Comparison of ENCODE assay signal across 22 cellular contexts in the genomic region with DNA sequence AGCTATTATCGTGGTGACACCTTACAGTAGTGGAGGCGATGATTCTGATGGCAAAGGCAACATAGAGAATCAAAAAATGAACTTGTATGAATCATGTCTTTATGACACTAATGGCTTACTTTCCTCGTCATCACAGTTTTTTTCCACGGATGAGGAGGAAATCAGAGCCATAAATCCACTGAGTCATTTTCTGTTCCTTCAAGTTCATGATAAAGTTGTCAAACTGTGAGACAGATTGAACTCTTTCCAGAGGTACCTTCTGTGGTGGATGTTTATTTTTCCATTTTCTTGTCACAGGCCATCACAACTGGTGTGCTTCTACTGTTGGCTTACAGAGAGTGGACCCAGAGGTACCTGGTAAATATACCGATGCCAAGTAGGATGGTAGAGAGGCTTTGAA. TPM values are rescaled to one million over a fixed set of nuclear protein-coding genes. Genes with fewer than 3 reads are reported as not detected.
DNase-seq lines count a peak whose midpoint lies in the region; ATAC-seq and TF ChIP-seq lines count a peak whose summit lies in the region.
"Had no signal": no experiment of that assay in that cellular context is flagged by ENCODE, and none has a peak within 500 bp of the region (broad histone marks: within the 10 kb centered on the region; RNA-seq: fewer than 3 reads in every experiment).

No MANE protein-coding gene starts in this region.

- H3K4me3 ChIP-seq in fibroblast of lung (replicated peaks in 1 of 4; ENCODE audit: control extremely low read depth in 1 of 4, insufficient read depth in 1 of 4, low read depth in 3 of 4, low read length in 4 of 4): no peak overlapping the region
- no peak overlapping the region for H3K4me3 ChIP-seq in osteoblast (ENCODE audit: insufficient read depth, low read length)
- H3K4me3 ChIP-seq: SJCRH30 had no signal

- H3K9ac ChIP-seq in fibroblast of lung (ENCODE audit: insufficient read depth, low read length): no peak overlapping the region
- H3K9ac ChIP-seq: parathyroid adenoma had no signal

- H3K27me3 ChIP-seq in fibroblast of lung (ENCODE audit: control insufficient read depth, insufficient read depth, low read length) (no peaks in the 10 kb centered on the region), osteoblast (ENCODE audit: insufficient read depth, low read length) (no peaks in the 10 kb centered on the region)
- H3K27me3 ChIP-seq: SJCRH30 had no signal

- peak; percentile 29 for DNase-seq in HCEC 1CT
- DNase-seq in RPMI7951 (ENCODE audit: low read depth): peak; percentile 73
- peak; percentile 65 to 88 for DNase-seq in fibroblast of lung (ENCODE audit: low read depth in 2 of 2)
- DNase-seq in osteoblast (ENCODE audit: insufficient read length, low spot score, missing footprints): no peak
- no peak for DNase-seq in NCI-H1417 (lab: John Stamatoyannopoulos, UW)
- no peak for DNase-seq in mucosa of gallbladder (ENCODE audit: low spot score)
- DNase-seq: activated CD4-positive, alpha-beta T cell treated with anti-CD3 and anti-CD28 coated beads for 1 hour; Calu3; central memory CD4-positive, alpha-beta T cell; effector CD4-positive, alpha-beta T cell; GF-D8; KG1; NCI-H146; NCI-H510A; SJCRH30; T1000 had no signal

- H3K4me1 ChIP-seq in fibroblast of lung (ENCODE audit: control insufficient read depth, extremely low read depth, insufficient read depth, low read length) (no peaks in the 10 kb centered on the region), osteoblast (ENCODE audit: insufficient read depth, low read length) (peaks cover 19% of the 10 kb centered on the region)
- H3K4me1 ChIP-seq: parathyroid adenoma, SJCRH30 had no signal

- H3K4me2 ChIP-seq in fibroblast of lung (ENCODE audit: extremely low read depth, insufficient read depth, low read length) (no peak overlapping the region), osteoblast (ENCODE audit: insufficient read depth, low read length) (peak overlapping the region; percentile 29)

- H3K27ac ChIP-seq in fibroblast of lung (ENCODE audit: insufficient read depth, low read length) (no peak overlapping the region), osteoblast (ENCODE audit: low read depth, low read length) (peak overlapping the region; percentile 57)
- H3K27ac ChIP-seq: parathyroid adenoma, SJCRH30 had no signal

- H3K36me3 ChIP-seq in fibroblast of lung (ENCODE audit: control insufficient read depth, insufficient read depth, low read length) (no peaks in the 10 kb centered on the region), osteoblast (ENCODE audit: insufficient read depth, low read length) (no peaks in the 10 kb centered on the region)
- H3K36me3 ChIP-seq: SJCRH30 had no signal

- H3K9me3 ChIP-seq in fibroblast of lung (ENCODE audit: control insufficient read depth, insufficient read depth, low read depth, low read length) (no peaks in the 10 kb centered on the region), osteoblast (ENCODE audit: low read depth, low read length) (peaks cover 2% of the 10 kb centered on the region)

- no peak for TF ChIP-seq POLR2A in GM18505 (IDR thresholded peaks at IDR 0.05; ENCODE audit: borderline replicate concordance, extremely low read depth, insufficient read depth, insufficient read length)

- ATAC-seq in GM18505 (IDR thresholded peaks at IDR 0.05; ENCODE audit: unreplicated experiment) (no peak), HG03097 (IDR thresholded peaks at IDR 0.05; ENCODE audit: low FRiP score, unreplicated experiment) (no peak)

- TF ChIP-seq CTCF in fibroblast of lung (conservative IDR thresholded peaks at IDR 0.05 in 1 of 2, IDR thresholded peaks at IDR 0.05 in 1 of 2; ENCODE audit: low read depth in 1 of 2, low read length in 2 of 2) (no peak), osteoblast (IDR thresholded peaks at IDR 0.05; ENCODE audit: extremely low read depth, low read depth, low read length) (no peak)

- H4K20me1 ChIP-seq in fibroblast of lung (ENCODE audit: control insufficient read depth, extremely low read depth, insufficient read depth, low read length): no peaks in the 10 kb centered on the region
- H4K20me1 ChIP-seq in osteoblast (ENCODE audit: insufficient read depth, low read length): no peaks in the 10 kb centered on the region

- H3K79me2 ChIP-seq in fibroblast of lung (ENCODE audit: control insufficient read depth, insufficient read depth, low read length) (no peaks in the 10 kb centered on the region), osteoblast (ENCODE audit: insufficient read depth, low read length) (no peaks in the 10 kb centered on the region)
- H3K79me2 ChIP-seq: parathyroid adenoma had no signal

- no peak overlapping the region for H2AFZ ChIP-seq in fibroblast of lung (ENCODE audit: low read length)
- H2AFZ ChIP-seq in osteoblast (ENCODE audit: low read length): no peak overlapping the region
- H2AFZ ChIP-seq: parathyroid adenoma had no signal

RNA-seq across cellular contexts. Expression of a gene that starts 8.5 kb away (rescaled TPM):
- not detected in 2 replicates for total RNA-seq in RPMI7951 (2014; rRNA removed; shearing (Covaris generic))
- total RNA-seq in fibroblast of lung (not detected in 2 replicates), osteoblast (not detected in 2 replicates), mucosa of gallbladder (not detected)
- not detected in 2 replicates for polyA plus RNA-seq in fibroblast of lung
- polyA plus RNA-seq in fibroblast of lung (2012): not detected in 2 replicates
- not detected in 2 replicates for polyA minus RNA-seq in fibroblast of lung (ENCODE audit: low replicate concordance)
- total RNA-seq: Calu3, liver, SJCRH30, skeletal muscle tissue had no signal
- polyA plus RNA-seq: liver, thymus had no signal

RNA-seq across cellular contexts. Expression of a gene that starts 41.4 kb away (rescaled TPM):
- total RNA-seq in RPMI7951 (2014; rRNA removed; shearing (Covaris generic)): 9.7 and 10.9 TPM in 2 replicates
- 8.2 and 18.8 TPM in 2 replicates for total RNA-seq in fibroblast of lung
- 3.3 and 10.8 TPM in 2 replicates for polyA plus RNA-seq in fibroblast of lung
- polyA plus RNA-seq in fibroblast of lung (2012): 2.6 and 7.9 TPM in 2 replicates
- 3.8 and 6.7 TPM in 2 replicates for polyA minus RNA-seq in fibroblast of lung (ENCODE audit: low replicate concordance)
- 18.1 and 29.5 TPM in 2 replicates for total RNA-seq in osteoblast
- total RNA-seq in mucosa of gallbladder: 734 TPM

Comparison
In these comparisons a context has a peak if more than half of its experiments do, and no peak if none do; other contexts are left out.
1. DNase-seq: peak in HCEC 1CT (single experiment), RPMI7951 (single experiment) and fibroblast of lung (2 of 2); none in osteoblast (single experiment), NCI-H1417 (0 of 3) and mucosa of gallbladder (single experiment).
2. RNA of a gene that starts 41.4 kb away (total RNA-seq): 734 TPM in mucosa of gallbladder (single experiment); 8.2 to 18.8 TPM in fibroblast of lung, 18.1 to 29.5 TPM in osteoblast and 9.7 to 10.9 TPM in RPMI7951; every median in the first group is over 10 times any median in the second.